1 cellular context compared by ENCODE assay signal in genomic region chrX:74277846-74278245, GRCh38.
TF ChIP-seq lines count a peak whose summit lies in the region.

No MANE protein-coding gene starts in this region.

TF ChIP-seq in K562, 482 proteins besides CTCF, POLR2A, EP300 and RAD21 (continued from another document):
- peak; percentile 56 for TF ChIP-seq TEAD4 (IDR thresholded peaks at IDR 0.05; ENCODE audit: low read length)
- no peak for TF ChIP-seq TEAD4 (CRISPR knock-in tag; IDR thresholded peaks at IDR 0.05; ENCODE audit: borderline replicate concordance)
- 0 out of 4 replicates have a peak, but pooled peaks of 1 of the 2 experiments have one; percentile 28 for TF ChIP-seq FOXK2 (conservative IDR thresholded peaks at IDR 0.05 in 1 of 2, IDR thresholded peaks at IDR 0.05 in 1 of 2; ENCODE audit: low read depth in 2 of 2)
- TF ChIP-seq PHB2 (IDR thresholded peaks at IDR 0.05; ENCODE audit: low read depth) = 0 out of 2 replicates have a peak, but pooled peaks have one; percentile 19
- TF ChIP-seq MTA2 (IDR thresholded peaks at IDR 0.05; ENCODE audit: low read depth) = peak; percentile 74
- peak; percentile 83 for TF ChIP-seq CBFA2T3 (IDR thresholded peaks at IDR 0.05)
- 0 out of 2 replicates have a peak, but pooled peaks have one; percentile 9 for TF ChIP-seq PKNOX1 (IDR thresholded peaks at IDR 0.05)
- TF ChIP-seq ZNF12 (CRISPR knock-in tag; IDR thresholded peaks at IDR 0.05) = no peak
- 0 out of 2 replicates have a peak, but pooled peaks have one; percentile 22 for TF ChIP-seq GATA2 (CRISPR knock-in tag; IDR thresholded peaks at IDR 0.05)
- no peak for TF ChIP-seq THRB (CRISPR knock-in tag; conservative IDR thresholded peaks at IDR 0.05)
- TF ChIP-seq, protein P1, sequence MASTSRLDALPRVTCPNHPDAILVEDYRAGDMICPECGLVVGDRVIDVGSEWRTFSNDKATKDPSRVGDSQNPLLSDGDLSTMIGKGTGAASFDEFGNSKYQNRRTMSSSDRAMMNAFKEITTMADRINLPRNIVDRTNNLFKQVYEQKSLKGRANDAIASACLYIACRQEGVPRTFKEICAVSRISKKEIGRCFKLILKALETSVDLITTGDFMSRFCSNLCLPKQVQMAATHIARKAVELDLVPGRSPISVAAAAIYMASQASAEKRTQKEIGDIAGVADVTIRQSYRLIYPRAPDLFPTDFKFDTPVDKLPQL (IDR thresholded peaks at IDR 0.05; ENCODE audit: extremely low read depth, insufficient read length) = no peak
